In genomic region chr10:122703483-122704448, GRCh38 we compare ENCODE assay signal across 9 cellular contexts. TPM values are rescaled to one million over a fixed set of nuclear protein-coding genes. Genes with fewer than 3 reads are reported as not detected.
DNase-seq lines count a peak whose midpoint lies in the region; ATAC-seq, FAIRE-seq and TF ChIP-seq lines count a peak whose summit lies in the region.
"Had no signal": no experiment of that assay in that cellular context is flagged by ENCODE, and none has a peak within 500 bp of the region (broad histone marks: within the 10 kb centered on the region; RNA-seq: fewer than 3 reads in every experiment).

No MANE protein-coding gene starts in this region.

- H3K27ac ChIP-seq in HepG2 (ENCODE audit: extremely low read length, insufficient read depth, low read length) = no peak overlapping the region

- no TSS peak for BruUV-seq in HepG2 (replicated peaks; lab: Mats Ljungman, UMichigan)

- no peak overlapping the region for H3K9ac ChIP-seq in HepG2 (ENCODE audit: insufficient read depth, low read depth, low read length)

- H3K36me3 ChIP-seq in HepG2 (replicated peaks in 1 of 2; ENCODE audit: control insufficient read depth in 1 of 2, insufficient read depth in 2 of 2, low read length in 2 of 2) = no peaks in the 10 kb centered on the region

- ATAC-seq in GM21717 (IDR thresholded peaks at IDR 0.05; ENCODE audit: unreplicated experiment) = peak; percentile 55
- peak; percentile 98 for ATAC-seq in HepG2
- ATAC-seq in HG02840 (IDR thresholded peaks at IDR 0.05; ENCODE audit: low FRiP score, unreplicated experiment) = no peak

- 25% methylated on average over 8 of the region's 9 CpGs for WGBS in HepG2 (ENCODE audit: low lambda C conversion rate)

- CTCF ChIA-PET in HepG2 (lab: Yijun Ruan, JAX; ENCODE audit: low intra/inter-chr PET ratio, low total read pairs) = interaction anchor here (1.3 to 2.5 kb wide), 3 partner anchors 55 to 424 kb away, joined by 5 to 20 read pairs (median 13); no protein-coding TSS in a partner anchor

- H3K4me2 ChIP-seq in HepG2 (ENCODE audit: low read depth, low read length) = no peak overlapping the region

- DNase-seq in D341Med (ENCODE audit: low spot score) (peak; percentile 45), NCI-H2029 treated with DMSO at 0.1 percent for 48 hours (lab: John Stamatoyannopoulos, UW) (peak; percentile 10), choroid plexus epithelial cell (ENCODE audit: low read depth) (peak; percentile 76), HepG2 (ENCODE audit: low spot score) (peak; percentile 41)
- peak; percentile 34 to 49 for DNase-seq in stimulated activated CD4-positive, alpha-beta T cell treated with anti-CD3 and anti-CD28 coated beads, Interleukin-4, amount 100 ng/mL, for 48 hours (ENCODE audit: low read depth in 2 of 2)

- TF ChIP-seq CTCF in WI38 (IDR thresholded peaks at IDR 0.05; ENCODE audit: low read depth, low read length) (peak; percentile 51), choroid plexus epithelial cell (conservative IDR thresholded peaks at IDR 0.05; ENCODE audit: low read depth, low read length) (peak; percentile 99), HepG2 (CRISPR knock-in tag; IDR thresholded peaks at IDR 0.05) (peak; percentile 89)

- peak; percentile 84 for TF ChIP-seq RAD21 in HepG2 (CRISPR knock-in tag; IDR thresholded peaks at IDR 0.05)

- in situ Hi-C loops in HepG2 (cut with HindIII; ENCODE audit: extremely low pct_ligation_motif_present, low pct_unique_long_range_greater_than_20kb) = loop anchor here (5.0 to 10.0 kb wide), 2 partner anchors 56 to 409 kb away; no protein-coding TSS in a partner anchor

- intact Hi-C loops in HepG2 (cut with micrococcal nuclease; ENCODE audit: unreplicated experiment) = loop anchor here (1.0 to 5.0 kb wide), 3 partner anchors 55 to 426 kb away; no protein-coding TSS in a partner anchor

- peak; percentile 51 for FAIRE-seq in HepG2 (lab: Jason Lieb, UNC)

- no peaks in the 10 kb centered on the region for H3K4me1 ChIP-seq in HepG2 (ENCODE audit: insufficient read depth, low read length)

- peaks cover 2 to 10% of the 10 kb centered on the region in 2 experiments; a peak in 4 of 5 replicates for H3K27me3 ChIP-seq in HepG2 (ENCODE audit: control insufficient read depth in 1 of 2, insufficient read depth in 2 of 2, low read length in 2 of 2)

- TF ChIP-seq EP300 in HepG2 (IDR thresholded peaks at IDR 0.05; ENCODE audit: low read depth in 2 of 2, low read length in 2 of 2) (no peak), HepG2 (CRISPR knock-in tag; IDR thresholded peaks at IDR 0.05; ENCODE audit: borderline replicate concordance) (no peak)

- no peak overlapping the region for H3K4me3 ChIP-seq in WI38 (ENCODE audit: low read depth, low read length)
- H3K4me3 ChIP-seq in choroid plexus epithelial cell (ENCODE audit: low read depth, low read length) = no peak overlapping the region
- no peak overlapping the region for H3K4me3 ChIP-seq in HepG2 (replicated peaks in 1 of 3; ENCODE audit: insufficient read depth in 1 of 3, low read depth in 2 of 3, low read length in 3 of 3)

- no peak for TF ChIP-seq POLR2A in HepG2 (IDR thresholded peaks at IDR 0.05; ENCODE audit: insufficient read depth in 1 of 2, low read depth in 2 of 2, low read length in 2 of 2)

- no peak overlapping the region for H2AFZ ChIP-seq in HepG2 (ENCODE audit: low read length)

- H3K79me2 ChIP-seq in HepG2 (ENCODE audit: insufficient read depth, low read length) = no peaks in the 10 kb centered on the region

- no peaks in the 10 kb centered on the region for H4K20me1 ChIP-seq in HepG2 (ENCODE audit: insufficient read depth, low read length)

- no peaks in the 10 kb centered on the region for H3K9me3 ChIP-seq in HepG2 (ENCODE audit: low read length)

- POLR2A ChIA-PET in HepG2 (lab: Yijun Ruan, JAX) = no interaction called here

TF ChIP-seq in HepG2, 621 proteins besides CTCF, POLR2A, EP300 and RAD21 (continues in another document):
- no peak for TF ChIP-seq ZNF253 (CRISPR knock-in tag; IDR thresholded peaks at IDR 0.05; ENCODE audit: borderline replicate concordance)
- TF ChIP-seq ZBTB33 (CRISPR knock-in tag; IDR thresholded peaks at IDR 0.05) = no peak
- no peak for TF ChIP-seq MZF1 (CRISPR knock-in tag; IDR thresholded peaks at IDR 0.05; ENCODE audit: borderline replicate concordance)
- TF ChIP-seq, protein P1, sequence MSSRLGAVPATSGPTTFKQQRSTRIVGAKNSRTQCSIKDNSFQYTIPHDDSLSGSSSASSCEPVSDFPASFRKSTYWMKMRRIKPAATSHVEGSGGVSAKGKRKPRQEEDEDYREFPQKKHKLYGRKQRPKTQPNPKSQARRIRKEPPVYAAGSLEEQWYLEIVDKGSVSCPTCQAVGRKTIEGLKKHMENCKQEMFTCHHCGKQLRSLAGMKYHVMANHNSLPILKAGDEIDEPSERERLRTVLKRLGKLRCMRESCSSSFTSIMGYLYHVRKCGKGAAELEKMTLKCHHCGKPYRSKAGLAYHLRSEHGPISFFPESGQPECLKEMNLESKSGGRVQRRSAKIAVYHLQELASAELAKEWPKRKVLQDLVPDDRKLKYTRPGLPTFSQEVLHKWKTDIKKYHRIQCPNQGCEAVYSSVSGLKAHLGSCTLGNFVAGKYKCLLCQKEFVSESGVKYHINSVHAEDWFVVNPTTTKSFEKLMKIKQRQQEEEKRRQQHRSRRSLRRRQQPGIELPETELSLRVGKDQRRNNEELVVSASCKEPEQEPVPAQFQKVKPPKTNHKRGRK (CRISPR knock-in tag; IDR thresholded peaks at IDR 0.05) = no peak
- peak; percentile 16 for TF ChIP-seq YY1 (IDR thresholded peaks at IDR 0.05; ENCODE audit: insufficient read depth, insufficient replicate concordance, low read depth, low read length)
- no peak for TF ChIP-seq MAFG (CRISPR knock-in tag; IDR thresholded peaks at IDR 0.05)
- TF ChIP-seq SKI (IDR thresholded peaks at IDR 0.05; ENCODE audit: partially characterized antibody) = no peak
- no peak for TF ChIP-seq CREM (IDR thresholded peaks at IDR 0.05)
- TF ChIP-seq CREM (CRISPR knock-in tag; IDR thresholded peaks at IDR 0.05) = no peak
- TF ChIP-seq, protein P2, sequence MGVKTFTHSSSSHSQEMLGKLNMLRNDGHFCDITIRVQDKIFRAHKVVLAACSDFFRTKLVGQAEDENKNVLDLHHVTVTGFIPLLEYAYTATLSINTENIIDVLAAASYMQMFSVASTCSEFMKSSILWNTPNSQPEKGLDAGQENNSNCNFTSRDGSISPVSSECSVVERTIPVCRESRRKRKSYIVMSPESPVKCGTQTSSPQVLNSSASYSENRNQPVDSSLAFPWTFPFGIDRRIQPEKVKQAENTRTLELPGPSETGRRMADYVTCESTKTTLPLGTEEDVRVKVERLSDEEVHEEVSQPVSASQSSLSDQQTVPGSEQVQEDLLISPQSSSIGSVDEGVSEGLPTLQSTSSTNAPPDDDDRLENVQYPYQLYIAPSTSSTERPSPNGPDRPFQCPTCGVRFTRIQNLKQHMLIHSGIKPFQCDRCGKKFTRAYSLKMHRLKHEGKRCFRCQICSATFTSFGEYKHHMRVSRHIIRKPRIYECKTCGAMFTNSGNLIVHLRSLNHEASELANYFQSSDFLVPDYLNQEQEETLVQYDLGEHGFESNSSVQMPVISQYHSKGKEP (CRISPR knock-in tag; IDR thresholded peaks at IDR 0.05) = no peak
- TF ChIP-seq MXD4 (CRISPR knock-in tag; IDR thresholded peaks at IDR 0.05) = no peak
- no peak for TF ChIP-seq ZNF746 (CRISPR knock-in tag; IDR thresholded peaks at IDR 0.05)
- TF ChIP-seq ZNF549 (CRISPR knock-in tag; IDR thresholded peaks at IDR 0.05) = no peak
- no peak for TF ChIP-seq GTF3A (CRISPR knock-in tag; conservative IDR thresholded peaks at IDR 0.05)
- TF ChIP-seq NONO (IDR thresholded peaks at IDR 0.05) = no peak
- TF ChIP-seq NONO (CRISPR knock-in tag; conservative IDR thresholded peaks at IDR 0.05) = no peak
- TF ChIP-seq BORCS8-MEF2B (CRISPR knock-in tag; IDR thresholded peaks at IDR 0.05) = 0 out of 2 replicates have a peak, but pooled peaks have one; percentile 23
- TF ChIP-seq FOXP1 (IDR thresholded peaks at IDR 0.05) = 0 out of 2 replicates have a peak, but pooled peaks have one; percentile 12
- no peak for TF ChIP-seq FOXP1 (CRISPR knock-in tag; IDR thresholded peaks at IDR 0.05)
- TF ChIP-seq STAG1 (CRISPR knock-in tag; IDR thresholded peaks at IDR 0.05) = peak; percentile 93

RNA-seq across cellular contexts. Expression of gene C10orf120, which starts 4.1 kb away (rescaled TPM):
- not detected in 2 replicates for total RNA-seq in HepG2 (2016; rRNA removed; fragmentation: Illumina TruSeq; extraction: Trizol)
- total RNA-seq in HepG2 (2016; cell fraction: cytosol; rRNA removed; fragmentation: Illumina TruSeq; extraction: Trizol; ENCODE audit: low read depth) = not detected in 2 replicates
- not detected in 2 replicates for total RNA-seq in HepG2 (2016; cell fraction: insoluble cytoplasmic fraction; rRNA removed; fragmentation: Illumina TruSeq; extraction: Trizol)
- total RNA-seq in HepG2 (2016; cell fraction: membrane; rRNA removed; fragmentation: Illumina TruSeq; extraction: Trizol) = not detected in 2 replicates
- not detected in 2 replicates for total RNA-seq in HepG2 (2016; cell fraction: nucleus; rRNA removed; fragmentation: Illumina TruSeq; extraction: Trizol)
- not detected in 2 replicates for polyA plus RNA-seq in HepG2 (2011; rRNA removed)
- not detected in 2 replicates for polyA plus RNA-seq in HepG2 (2011; cell fraction: cytosol; rRNA removed)
- polyA plus RNA-seq in HepG2 (2011; cell fraction: nucleus; rRNA removed) = not detected in 2 replicates
- polyA plus RNA-seq in HepG2 (2012) = not detected in 2 replicates
- not detected in 2 replicates for polyA plus RNA-seq in HepG2 (2016; cell fraction: cytosol; fragmentation: Illumina TruSeq; extraction: Trizol; ENCODE audit: low read depth)
- polyA plus RNA-seq in HepG2 (2016; cell fraction: insoluble cytoplasmic fraction; fragmentation: Illumina TruSeq; extraction: Trizol; ENCODE audit: low read depth) = not detected in 2 replicates
- not detected in 2 replicates for polyA plus RNA-seq in HepG2 (2016; cell fraction: membrane; fragmentation: Illumina TruSeq; extraction: Trizol; ENCODE audit: low read depth)
- not detected in 2 replicates for polyA plus RNA-seq in HepG2 (2016; cell fraction: nucleus; fragmentation: Illumina TruSeq; extraction: Trizol; ENCODE audit: insufficient read depth, low read depth)
- polyA minus RNA-seq in HepG2 (2011; rRNA and poly(A)+ RNA removed; ENCODE audit: low replicate concordance) = not detected in 2 replicates
- not detected in 2 replicates for polyA minus RNA-seq in HepG2 (2011; cell fraction: cytosol; rRNA and poly(A)+ RNA removed)
- polyA minus RNA-seq in HepG2 (2011; cell fraction: nucleus; rRNA and poly(A)+ RNA removed) = not detected in 2 replicates
- total RNA-seq: T-helper 2 cell treated with Interferon-gamma antibody and Interleukin-4, amounts not matched to agents 100 ng/mL and 5 ng/mL, for 36 hours had no signal

Comparison
In these comparisons a context has a peak if more than half of its experiments do, and no peak if none do; other contexts are left out.
1. DNase-seq: peak in every context shown above with its lines; median percentile 76 in choroid plexus epithelial cell; 45 in D341Med; 42 in stimulated activated CD4-positive, alpha-beta T cell treated with anti-CD3 and anti-CD28 coated beads, Interleukin-4, amount 100 ng/mL, for 48 hours; 41 in HepG2; 10 in NCI-H2029 treated with DMSO at 0.1 percent for 48 hours.